ENCODE assay signal across 14 cellular contexts in the genomic region with DNA sequence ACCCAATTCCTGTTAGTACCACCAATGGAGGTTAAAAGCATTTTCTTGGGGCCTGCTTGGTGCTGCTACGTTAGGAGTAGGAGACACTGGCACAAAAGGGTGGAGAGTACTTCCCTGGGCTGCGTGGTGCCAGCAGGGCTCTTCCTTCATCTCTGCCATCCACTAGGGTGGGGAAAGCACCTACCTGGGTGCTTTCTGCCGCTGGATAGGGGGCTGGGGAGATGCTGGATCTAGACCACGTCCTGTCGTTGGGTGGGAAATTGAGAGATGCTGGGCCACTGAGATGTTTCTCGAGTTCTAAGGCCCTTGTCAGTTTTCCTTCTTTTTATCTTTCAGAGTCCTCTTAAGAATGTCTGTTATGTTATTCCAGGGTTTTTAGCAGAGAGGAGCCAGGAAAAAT. TPM values are rescaled to one million over a fixed set of nuclear protein-coding genes. Genes with fewer than 3 reads are reported as not detected.
DNase-seq lines count a peak whose midpoint lies in the region; ATAC-seq, FAIRE-seq and TF ChIP-seq lines count a peak whose summit lies in the region.
"Had no signal": no experiment of that assay in that cellular context is flagged by ENCODE, and none has a peak within 500 bp of the region (broad histone marks: within the 10 kb centered on the region; RNA-seq: fewer than 3 reads in every experiment).

No MANE protein-coding gene starts in this region.

- peaks cover 81% of the 10 kb centered on the region for H3K4me1 ChIP-seq in CD4-positive, alpha-beta memory T cell (ENCODE audit: insufficient read depth, low read length)
- H3K4me1 ChIP-seq in Karpas-422 (ENCODE audit: low read length) (peaks cover 16% of the 10 kb centered on the region), PC-3 (ENCODE audit: insufficient read depth, low read length) (peaks cover 4% of the 10 kb centered on the region; the same call in 1 of the 2 replicates)

- no peak for ATAC-seq in activated naive CD8-positive, alpha-beta T cell treated with anti-CD3 and anti-CD28 coated beads, Interleukin-2, amount 50 U/mL, for 24 hours
- ATAC-seq in natural killer cell treated with Interleukin-12 subunit alpha and Interleukin-12 subunit beta and Interleukin-15 and Interleukin-18, amount 100 ng/mL, for 72 hours, result no peak
- ATAC-seq in PC-3, result no peak

- H3K79me2 ChIP-seq in Karpas-422 (ENCODE audit: low read length) (no peaks in the 10 kb centered on the region), PC-3 (ENCODE audit: low read length) (no peaks in the 10 kb centered on the region)

- POLR2A ChIA-PET in CD4-positive, alpha-beta memory T cell (lab: Charles Lee; ENCODE audit: partially characterized antibody), result interaction anchor here (0.9 to 6.4 kb wide), 10 partner anchors 10 to 150 kb away, joined by 3 to 154 read pairs (median 4); a partner anchor contains a TSS
- POLR2A ChIA-PET in PC-3 (lab: Charles Lee; ENCODE audit: unreplicated experiment), result no interaction called here

- no peaks in the 10 kb centered on the region for H3K27me3 Mint-ChIP-seq in CD4-positive, alpha-beta memory T cell
- H3K27me3 Mint-ChIP-seq in activated naive CD8-positive, alpha-beta T cell treated with anti-CD3 and anti-CD28 coated beads, Interleukin-2, amount 50 U/mL, for 24 hours, result no peaks in the 10 kb centered on the region
- no peaks in the 10 kb centered on the region for H3K27me3 Mint-ChIP-seq in natural killer cell treated with Interleukin-12 subunit alpha and Interleukin-12 subunit beta and Interleukin-15 and Interleukin-18, amount 100 ng/mL, for 72 hours

- no peak for TF ChIP-seq POLR2A in H54 (IDR thresholded peaks at IDR 0.05; ENCODE audit: low read depth, low read length)

- H4K20me1 ChIP-seq in Karpas-422 (ENCODE audit: insufficient read depth, low read depth, low read length) (no peaks in the 10 kb centered on the region), PC-3 (ENCODE audit: low read length) (no peaks in the 10 kb centered on the region)

- CTCF ChIA-PET in CD4-positive, alpha-beta memory T cell (lab: Charles Lee; ENCODE audit: partially characterized antibody), result interaction anchor here (1.1 to 10.3 kb wide), 4 partner anchors 10 to 29 kb away, joined by 3 to 151 read pairs (median 5); a partner anchor contains a TSS
- CTCF ChIA-PET in PC-3 (lab: Charles Lee), result no interaction called here

- no peaks in the 10 kb centered on the region for H3K36me3 ChIP-seq in CD4-positive, alpha-beta memory T cell (ENCODE audit: insufficient read depth, low read length)
- H3K36me3 ChIP-seq in Karpas-422 (ENCODE audit: insufficient read depth, low read length), result no peaks in the 10 kb centered on the region; the same call in 1 of the 2 replicates
- H3K36me3 ChIP-seq in PC-3 (ENCODE audit: low read depth, low read length), result no peaks in the 10 kb centered on the region

- DNase-seq in CD4-positive, alpha-beta memory T cell, result peak in 2 of 5 donors; percentile 42 to 64
- DNase-seq in Karpas-422, result no peak
- no peak for DNase-seq in activated naive CD8-positive, alpha-beta T cell treated with anti-CD3 and anti-CD28 coated beads, Interleukin-2, amount 50 U/mL, for 24 hours
- DNase-seq in natural killer cell treated with Interleukin-12 subunit alpha and Interleukin-12 subunit beta and Interleukin-15 and Interleukin-18, amount 100 ng/mL, for 72 hours (ENCODE audit: low spot score), result no peak
- no peak for DNase-seq in H54 (ENCODE audit: insufficient read length, low spot score)
- DNase-seq in PC-3, result no peak
- DNase-seq in NCI-H128 (lab: John Stamatoyannopoulos, UW; ENCODE audit: unreplicated experiment), result no peak
- no peak for DNase-seq in AG08396 (ENCODE audit: low spot score)
- DNase-seq: COR-L47, foreskin fibroblast, left cardiac atrium, NCI-H2107 had no signal

- H3K27ac ChIP-seq in CD4-positive, alpha-beta memory T cell (ENCODE audit: low read depth, low read length), result peak overlapping the region; percentile 77
- H3K27ac ChIP-seq in Karpas-422 (ENCODE audit: low read length), result peak overlapping the region; percentile 33; the same call in 1 of the 2 replicates
- H3K27ac ChIP-seq in PC-3 (ENCODE audit: low read length), result no peak overlapping the region
- H3K27ac ChIP-seq: RWPE1 had no signal

- no peaks in the 10 kb centered on the region for H3K9me2 ChIP-seq in Karpas-422 (replicated peaks; ENCODE audit: insufficient read depth, low read length)
- no peaks in the 10 kb centered on the region for H3K9me2 ChIP-seq in PC-3 (replicated peaks; ENCODE audit: low read length)

- peak overlapping the region; percentile 83 to 97 (median 92) for H3K27ac Mint-ChIP-seq in CD4-positive, alpha-beta memory T cell
- H3K27ac Mint-ChIP-seq in activated naive CD8-positive, alpha-beta T cell treated with anti-CD3 and anti-CD28 coated beads, Interleukin-2, amount 50 U/mL, for 24 hours, result peak overlapping the region; percentile 89
- H3K27ac Mint-ChIP-seq in natural killer cell treated with Interleukin-12 subunit alpha and Interleukin-12 subunit beta and Interleukin-15 and Interleukin-18, amount 100 ng/mL, for 72 hours, result peak overlapping the region; percentile 89 to 95

- H2AFZ ChIP-seq in Karpas-422 (ENCODE audit: low read length), result no peak overlapping the region
- no peak overlapping the region for H2AFZ ChIP-seq in PC-3 (ENCODE audit: low read length)

- no peak for TF ChIP-seq CTCF in PC-3 (conservative IDR thresholded peaks at IDR 0.05; ENCODE audit: low read depth, low read length)

- H3K4me3 ChIP-seq in CD4-positive, alpha-beta memory T cell (ENCODE audit: low read length in 2 of 2), result peak overlapping the region; percentile 27 to 53
- H3K4me3 ChIP-seq in Karpas-422 (ENCODE audit: low read length) (no peak overlapping the region), PC-3 (ENCODE audit: low read length) (no peak overlapping the region)

- peak overlapping the region; percentile 71 to 87 (median 80) for H3K4me3 Mint-ChIP-seq in CD4-positive, alpha-beta memory T cell
- peak overlapping the region; percentile 72 for H3K4me3 Mint-ChIP-seq in activated naive CD8-positive, alpha-beta T cell treated with anti-CD3 and anti-CD28 coated beads, Interleukin-2, amount 50 U/mL, for 24 hours
- peak overlapping the region; percentile 88 for H3K4me3 Mint-ChIP-seq in natural killer cell treated with Interleukin-12 subunit alpha and Interleukin-12 subunit beta and Interleukin-15 and Interleukin-18, amount 100 ng/mL, for 72 hours

- H3K4me2 ChIP-seq in Karpas-422 (ENCODE audit: low read depth, low read length, poor library complexity, severe bottlenecking) (peak overlapping the region; percentile 31), PC-3 (ENCODE audit: low read length) (no peak overlapping the region)

- H3K9ac ChIP-seq in Karpas-422 (ENCODE audit: low read length) (no peak overlapping the region), PC-3 (ENCODE audit: low read length) (no peak overlapping the region)

- H3K36me3 Mint-ChIP-seq in CD4-positive, alpha-beta memory T cell, result peaks cover 9 to 12% of the 10 kb centered on the region in 2 donors
- H3K36me3 Mint-ChIP-seq in activated naive CD8-positive, alpha-beta T cell treated with anti-CD3 and anti-CD28 coated beads, Interleukin-2, amount 50 U/mL, for 24 hours (ENCODE audit: low read depth), result peaks cover 7% of the 10 kb centered on the region
- H3K36me3 Mint-ChIP-seq in natural killer cell treated with Interleukin-12 subunit alpha and Interleukin-12 subunit beta and Interleukin-15 and Interleukin-18, amount 100 ng/mL, for 72 hours, result peaks cover 12% of the 10 kb centered on the region

- BruUV-seq in PC-3 (replicated peaks; lab: Mats Ljungman, UMichigan), result no TSS peak

- peaks cover 53 to 89% (median 70%) of the 10 kb centered on the region in 4 donors for H3K4me1 Mint-ChIP-seq in CD4-positive, alpha-beta memory T cell
- H3K4me1 Mint-ChIP-seq in activated naive CD8-positive, alpha-beta T cell treated with anti-CD3 and anti-CD28 coated beads, Interleukin-2, amount 50 U/mL, for 24 hours, result peaks cover 82% of the 10 kb centered on the region
- peaks cover 69 to 70% of the 10 kb centered on the region in 2 donors for H3K4me1 Mint-ChIP-seq in natural killer cell treated with Interleukin-12 subunit alpha and Interleukin-12 subunit beta and Interleukin-15 and Interleukin-18, amount 100 ng/mL, for 72 hours (ENCODE audit: low read depth in 2 of 2)

- intact Hi-C loops in CD4-positive, alpha-beta memory T cell (cut with micrococcal nuclease), result loop anchor here (1.0 to 5.0 kb wide), 3 partner anchors 12 to 34 kb away; no protein-coding TSS in a partner anchor
- intact Hi-C loops in PC-3 (cut with micrococcal nuclease), result no loop called here

- H3K27me3 ChIP-seq in CD4-positive, alpha-beta memory T cell (ENCODE audit: insufficient read depth, low read length), result no peaks in the 10 kb centered on the region
- H3K27me3 ChIP-seq in Karpas-422 (ENCODE audit: low read length) (no peaks in the 10 kb centered on the region), PC-3 (ENCODE audit: low read length) (no peaks in the 10 kb centered on the region)

- FAIRE-seq in H54 (lab: Jason Lieb, UNC), result no peak
- FAIRE-seq: bronchial epithelial cell had no signal

- H3K9me3 ChIP-seq in CD4-positive, alpha-beta memory T cell (ENCODE audit: control insufficient read depth in 1 of 2, low read length in 2 of 2), result no peaks in the 10 kb centered on the region
- H3K9me3 ChIP-seq in Karpas-422 (ENCODE audit: low read length) (peaks cover 3% of the 10 kb centered on the region; the same call in 1 of the 2 replicates), PC-3 (ENCODE audit: low read length) (no peaks in the 10 kb centered on the region)

- no peaks in the 10 kb centered on the region for H3F3A ChIP-seq in PC-3 (ENCODE audit: low read length, unreplicated experiment)

- H3K9me3 Mint-ChIP-seq in CD4-positive, alpha-beta memory T cell, result peaks cover 0 to 23% (median 16%) of the 10 kb centered on the region in 8 donors
- peaks cover 14% of the 10 kb centered on the region for H3K9me3 Mint-ChIP-seq in activated naive CD8-positive, alpha-beta T cell treated with anti-CD3 and anti-CD28 coated beads, Interleukin-2, amount 50 U/mL, for 24 hours
- peaks cover 14% of the 10 kb centered on the region for H3K9me3 Mint-ChIP-seq in natural killer cell treated with Interleukin-12 subunit alpha and Interleukin-12 subunit beta and Interleukin-15 and Interleukin-18, amount 100 ng/mL, for 72 hours

RNA-seq across cellular contexts. Expression of a gene that starts 6.7 kb away (rescaled TPM):
- total RNA-seq in CD4-positive, alpha-beta memory T cell, result 10 to 100 TPM; 74.4 to 79.4 TPM
- polyA plus RNA-seq in CD4-positive, alpha-beta memory T cell, result under 1 TPM; 0.10 to 0.65 TPM
- total RNA-seq in Karpas-422 (2014; rRNA removed; shearing (Covaris generic); ENCODE audit: low replicate concordance), result 0.32 TPM in 1 of 2 replicates, not detected in the other
- total RNA-seq in natural killer cell treated with Interleukin-12 subunit alpha and Interleukin-12 subunit beta and Interleukin-15 and Interleukin-18, amount 100 ng/mL, for 72 hours, result 1 to 10 TPM; 3.4 to 6.6 TPM
- 0.52 and 0.80 TPM in 2 replicates for total RNA-seq in PC-3 (2014; rRNA removed)

RNA-seq across cellular contexts. Expression of a gene that starts 29.8 kb away (rescaled TPM):
- 10 to 100 TPM; 53.1 to 56.3 TPM for total RNA-seq in CD4-positive, alpha-beta memory T cell
- 100 to 1,000 TPM in 1 of 2 donors, 10 to 100 TPM in 1; 96.4 to 135 TPM for polyA plus RNA-seq in CD4-positive, alpha-beta memory T cell
- 99.7 and 123 TPM in 2 replicates for total RNA-seq in Karpas-422 (2014; rRNA removed; shearing (Covaris generic); ENCODE audit: low replicate concordance)
- total RNA-seq in natural killer cell treated with Interleukin-12 subunit alpha and Interleukin-12 subunit beta and Interleukin-15 and Interleukin-18, amount 100 ng/mL, for 72 hours, result 100 to 1,000 TPM; 163 to 165 TPM
- 241 and 258 TPM in 2 replicates for total RNA-seq in PC-3 (2014; rRNA removed)

RNA-seq across cellular contexts. Expression of a gene that starts 55.7 kb away (rescaled TPM):
- total RNA-seq in CD4-positive, alpha-beta memory T cell, result 10 to 100 TPM; 17.5 to 18.4 TPM
- polyA plus RNA-seq in CD4-positive, alpha-beta memory T cell, result 1 to 10 TPM; 2.9 TPM
- 6.0 and 10.4 TPM in 2 replicates for total RNA-seq in Karpas-422 (2014; rRNA removed; shearing (Covaris generic); ENCODE audit: low replicate concordance)
- total RNA-seq in natural killer cell treated with Interleukin-12 subunit alpha and Interleukin-12 subunit beta and Interleukin-15 and Interleukin-18, amount 100 ng/mL, for 72 hours, result 1 to 10 TPM; 3.7 to 7.4 TPM
- total RNA-seq in PC-3 (2014; rRNA removed), result 0.69 and 2.5 TPM in 2 replicates

Comparison
In these comparisons a context has a peak if more than half of its experiments do, and no peak if none do; other contexts are left out.
1. H3K4me3 ChIP-seq: peak in CD4-positive, alpha-beta memory T cell (2 of 2); none in Karpas-422 (single experiment) and PC-3 (single experiment).
2. RNA of a gene that starts 6.7 kb away (total RNA-seq): 74.4 to 79.4 TPM in CD4-positive, alpha-beta memory T cell; 3.4 to 6.6 TPM in natural killer cell treated with Interleukin-12 subunit alpha and Interleukin-12 subunit beta and Interleukin-15 and Interleukin-18, amount 100 ng/mL, for 72 hours, 0.52 to 0.80 TPM in PC-3 and 0.32 TPM in Karpas-422; every median in the first group is over 4 times any median in the second.
3. Peak in every context shown above with its lines, with median percentiles within 50 percentile points of each other: H3K27ac Mint-ChIP-seq and H3K4me3 Mint-ChIP-seq.